Comparison of ENCODE assay signal across 1 cellular context in the genomic region with DNA sequence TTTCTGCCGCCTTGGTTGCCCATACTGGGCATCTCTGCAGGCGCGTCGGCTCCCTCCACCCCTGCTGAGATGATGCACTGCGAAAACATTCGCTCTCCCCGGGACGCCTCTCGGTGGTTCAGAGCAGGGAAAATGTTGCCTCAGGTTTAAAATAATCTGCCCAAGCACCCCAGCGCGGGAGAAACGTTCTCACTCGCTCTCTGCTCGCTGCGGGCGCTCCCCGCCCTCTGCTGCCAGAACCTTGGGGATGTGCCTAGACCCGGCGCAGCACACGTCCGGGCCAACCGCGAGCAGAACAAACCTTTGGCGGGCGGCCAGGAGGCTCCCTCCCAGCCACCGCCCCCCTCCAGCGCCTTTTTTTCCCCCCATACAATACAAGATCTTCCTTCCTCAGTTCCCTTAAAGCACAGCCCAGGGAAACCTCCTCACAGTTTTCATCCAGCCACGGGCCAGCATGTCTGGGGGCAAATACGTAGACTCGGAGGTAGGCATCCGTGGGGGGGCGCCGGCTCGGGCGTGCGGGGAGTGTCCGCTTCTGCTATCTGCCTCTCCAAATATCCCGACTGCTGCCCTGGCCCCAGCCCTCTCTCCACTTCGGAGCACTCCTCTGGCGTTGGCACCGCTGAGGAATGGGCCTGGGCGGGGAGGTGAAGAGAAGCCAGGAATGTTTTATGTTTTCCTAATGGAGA.
TF ChIP-seq lines count a peak whose summit lies in the region.

CAV1 (plus strand) TSS at position 428 of the 689 bp plus-strand sequence; CDS start at position 455, 27 bp downstream.

TF ChIP-seq in K562, 482 proteins besides CTCF, POLR2A, EP300 and RAD21 (continues in another document):
- TF ChIP-seq, protein P1, sequence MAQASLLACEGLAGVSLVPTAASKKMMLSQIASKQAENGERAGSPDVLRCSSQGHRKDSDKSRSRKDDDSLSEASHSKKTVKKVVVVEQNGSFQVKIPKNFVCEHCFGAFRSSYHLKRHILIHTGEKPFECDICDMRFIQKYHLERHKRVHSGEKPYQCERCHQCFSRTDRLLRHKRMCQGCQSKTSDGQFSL (CRISPR knock-in tag; IDR thresholded peaks at IDR 0.05), result peak; percentile 94
- TF ChIP-seq, protein P1 (tag; IDR thresholded peaks at IDR 0.05), result peak in 1 of 2 experiments; percentile 75; a peak in 2 of 4 replicates
- TF ChIP-seq ELF2 (CRISPR knock-in tag; IDR thresholded peaks at IDR 0.05) (no peak), ETV1 (tag; conservative IDR thresholded peaks at IDR 0.05; ENCODE audit: low read depth) (peak; percentile 33; the same call in 1 of the 2 replicates), ZNF277 (CRISPR knock-in tag; IDR thresholded peaks at IDR 0.05; ENCODE audit: borderline replicate concordance) (no peak), PRMT5 (CRISPR knock-in tag; IDR thresholded peaks at IDR 0.05) (no peak), NFATC3 (IDR thresholded peaks at IDR 0.05) (no peak), KAT2B (IDR thresholded peaks at IDR 0.05; ENCODE audit: low read depth, low read length) (no peak), KDM1A (IDR thresholded peaks at IDR 0.05) (peak in 1 of 2 experiments; percentile 2; a peak in 1 of 4 replicates), TCF7L2 (IDR thresholded peaks at IDR 0.05; ENCODE audit: low read depth, low read length) (no peak), ZSCAN29 (IDR thresholded peaks at IDR 0.05) (no peak), CXXC5 (CRISPR knock-in tag; IDR thresholded peaks at IDR 0.05) (peak; percentile 51; the same call in 1 of the 2 replicates), TEAD2 (tag; IDR thresholded peaks at IDR 0.05) (no peak), NR3C1 (CRISPR knock-in tag; IDR thresholded peaks at IDR 0.05) (no peak), ZNF263 (CRISPR knock-in tag; IDR thresholded peaks at IDR 0.05; ENCODE audit: borderline replicate concordance) (no peak), MAZ (CRISPR knock-in tag; conservative IDR thresholded peaks at IDR 0.05 in 1 of 2, IDR thresholded peaks at IDR 0.05 in 1 of 2) (peak in 1 of 2 experiments; percentile 35; a peak in 2 of 4 replicates), NR2C1 (IDR thresholded peaks at IDR 0.05) (no peak), NR2C1 (tag; IDR thresholded peaks at IDR 0.05) (no peak), ZNF133 (CRISPR knock-in tag; IDR thresholded peaks at IDR 0.05) (no peak), FUS (optimal IDR thresholded peaks at IDR 0.05; ENCODE audit: low read depth, low read length) (no peak), SRSF9 (IDR thresholded peaks at IDR 0.05; ENCODE audit: borderline replicate concordance, low read depth, low read length) (no peak), NFE2L1 (tag; IDR thresholded peaks at IDR 0.05; ENCODE audit: borderline replicate concordance, low read depth) (no peak), ZFX (CRISPR knock-in tag; IDR thresholded peaks at IDR 0.05) (peak; percentile 49), TEAD4 (IDR thresholded peaks at IDR 0.05; ENCODE audit: low read length) (no peak), TEAD4 (CRISPR knock-in tag; IDR thresholded peaks at IDR 0.05; ENCODE audit: borderline replicate concordance) (no peak), MITF (IDR thresholded peaks at IDR 0.05) (no peak), HMGXB4 (CRISPR knock-in tag; IDR thresholded peaks at IDR 0.05) (no peak)
- TF ChIP-seq, protein P2, sequence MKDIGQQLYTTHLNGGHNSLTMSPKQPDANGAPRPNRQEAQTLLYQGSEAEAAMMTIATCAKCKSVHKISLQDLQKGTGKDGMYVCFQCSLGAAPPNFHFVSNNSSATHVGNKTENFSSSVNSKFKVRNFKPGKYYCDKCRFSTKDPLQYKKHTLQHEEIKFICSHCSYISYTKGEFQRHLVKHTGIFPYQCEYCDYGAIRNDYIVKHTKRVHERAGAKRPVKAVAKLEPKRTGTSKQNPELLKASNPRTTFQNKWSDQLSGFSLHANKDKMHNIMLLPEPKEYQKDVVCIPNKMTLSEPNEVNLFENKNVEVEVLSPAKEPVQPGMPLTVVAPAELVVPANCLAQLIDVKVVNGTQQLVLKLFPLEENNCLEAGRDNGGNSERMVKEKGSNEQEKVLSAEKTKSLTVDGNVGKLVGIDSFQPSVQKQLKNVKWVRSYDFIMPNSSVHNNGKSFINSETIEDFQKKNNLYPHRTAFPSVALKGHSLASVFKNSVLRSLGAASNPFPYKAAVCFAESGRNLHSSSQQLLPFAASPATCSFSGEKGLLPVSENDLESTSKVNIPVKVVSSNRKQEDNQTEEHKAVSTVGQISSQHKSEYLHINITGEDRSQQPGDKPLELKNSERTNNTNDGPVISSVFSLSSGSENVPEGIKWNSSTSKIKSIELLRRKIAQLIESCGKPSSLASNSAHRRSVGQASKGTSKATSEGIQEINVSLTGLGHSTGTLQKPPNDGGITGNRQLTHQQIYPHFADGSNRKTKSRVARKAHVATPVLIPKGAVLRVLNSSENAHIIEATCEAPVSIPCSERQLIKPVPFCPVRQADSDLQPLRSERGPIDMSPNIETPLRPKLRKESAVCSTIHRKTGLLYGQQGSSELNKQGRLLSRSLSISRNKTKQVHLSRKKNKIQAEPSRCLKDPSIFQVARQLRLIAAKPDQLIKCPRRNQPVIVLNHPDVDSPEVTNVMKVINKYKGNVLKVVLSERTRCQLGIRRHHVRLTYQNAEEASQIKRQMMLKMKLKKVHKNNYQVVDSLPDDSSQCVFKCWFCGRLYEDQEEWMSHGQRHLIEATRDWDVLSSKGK (CRISPR knock-in tag; IDR thresholded peaks at IDR 0.05), result no peak
- TF ChIP-seq, protein P3, sequence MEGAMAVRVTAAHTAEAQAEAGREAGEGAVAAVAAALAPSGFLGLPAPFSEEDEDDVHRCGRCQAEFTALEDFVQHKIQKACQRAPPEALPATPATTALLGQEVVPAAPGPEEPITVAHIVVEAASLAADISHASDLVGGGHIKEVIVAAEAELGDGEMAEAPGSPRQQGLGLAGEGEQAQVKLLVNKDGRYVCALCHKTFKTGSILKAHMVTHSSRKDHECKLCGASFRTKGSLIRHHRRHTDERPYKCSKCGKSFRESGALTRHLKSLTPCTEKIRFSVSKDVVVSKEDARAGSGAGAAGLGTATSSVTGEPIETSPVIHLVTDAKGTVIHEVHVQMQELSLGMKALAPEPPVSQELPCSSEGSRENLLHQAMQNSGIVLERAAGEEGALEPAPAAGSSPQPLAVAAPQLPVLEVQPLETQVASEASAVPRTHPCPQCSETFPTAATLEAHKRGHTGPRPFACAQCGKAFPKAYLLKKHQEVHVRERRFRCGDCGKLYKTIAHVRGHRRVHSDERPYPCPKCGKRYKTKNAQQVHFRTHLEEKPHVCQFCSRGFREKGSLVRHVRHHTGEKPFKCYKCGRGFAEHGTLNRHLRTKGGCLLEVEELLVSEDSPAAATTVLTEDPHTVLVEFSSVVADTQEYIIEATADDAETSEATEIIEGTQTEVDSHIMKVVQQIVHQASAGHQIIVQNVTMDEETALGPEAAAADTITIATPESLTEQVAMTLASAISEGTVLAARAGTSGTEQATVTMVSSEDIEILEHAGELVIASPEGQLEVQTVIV (CRISPR knock-in tag; IDR thresholded peaks at IDR 0.05; ENCODE audit: borderline replicate concordance), result no peak
- TF ChIP-seq, protein P4, sequence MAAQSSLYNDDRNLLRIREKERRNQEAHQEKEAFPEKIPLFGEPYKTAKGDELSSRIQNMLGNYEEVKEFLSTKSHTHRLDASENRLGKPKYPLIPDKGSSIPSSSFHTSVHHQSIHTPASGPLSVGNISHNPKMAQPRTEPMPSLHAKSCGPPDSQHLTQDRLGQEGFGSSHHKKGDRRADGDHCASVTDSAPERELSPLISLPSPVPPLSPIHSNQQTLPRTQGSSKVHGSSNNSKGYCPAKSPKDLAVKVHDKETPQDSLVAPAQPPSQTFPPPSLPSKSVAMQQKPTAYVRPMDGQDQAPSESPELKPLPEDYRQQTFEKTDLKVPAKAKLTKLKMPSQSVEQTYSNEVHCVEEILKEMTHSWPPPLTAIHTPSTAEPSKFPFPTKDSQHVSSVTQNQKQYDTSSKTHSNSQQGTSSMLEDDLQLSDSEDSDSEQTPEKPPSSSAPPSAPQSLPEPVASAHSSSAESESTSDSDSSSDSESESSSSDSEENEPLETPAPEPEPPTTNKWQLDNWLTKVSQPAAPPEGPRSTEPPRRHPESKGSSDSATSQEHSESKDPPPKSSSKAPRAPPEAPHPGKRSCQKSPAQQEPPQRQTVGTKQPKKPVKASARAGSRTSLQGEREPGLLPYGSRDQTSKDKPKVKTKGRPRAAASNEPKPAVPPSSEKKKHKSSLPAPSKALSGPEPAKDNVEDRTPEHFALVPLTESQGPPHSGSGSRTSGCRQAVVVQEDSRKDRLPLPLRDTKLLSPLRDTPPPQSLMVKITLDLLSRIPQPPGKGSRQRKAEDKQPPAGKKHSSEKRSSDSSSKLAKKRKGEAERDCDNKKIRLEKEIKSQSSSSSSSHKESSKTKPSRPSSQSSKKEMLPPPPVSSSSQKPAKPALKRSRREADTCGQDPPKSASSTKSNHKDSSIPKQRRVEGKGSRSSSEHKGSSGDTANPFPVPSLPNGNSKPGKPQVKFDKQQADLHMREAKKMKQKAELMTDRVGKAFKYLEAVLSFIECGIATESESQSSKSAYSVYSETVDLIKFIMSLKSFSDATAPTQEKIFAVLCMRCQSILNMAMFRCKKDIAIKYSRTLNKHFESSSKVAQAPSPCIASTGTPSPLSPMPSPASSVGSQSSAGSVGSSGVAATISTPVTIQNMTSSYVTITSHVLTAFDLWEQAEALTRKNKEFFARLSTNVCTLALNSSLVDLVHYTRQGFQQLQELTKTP (IDR thresholded peaks at IDR 0.05; ENCODE audit: low read depth in 1 of 2, partially characterized antibody in 2 of 2), result peak in 1 of 2 experiments; percentile 20
- TF ChIP-seq, protein P5, sequence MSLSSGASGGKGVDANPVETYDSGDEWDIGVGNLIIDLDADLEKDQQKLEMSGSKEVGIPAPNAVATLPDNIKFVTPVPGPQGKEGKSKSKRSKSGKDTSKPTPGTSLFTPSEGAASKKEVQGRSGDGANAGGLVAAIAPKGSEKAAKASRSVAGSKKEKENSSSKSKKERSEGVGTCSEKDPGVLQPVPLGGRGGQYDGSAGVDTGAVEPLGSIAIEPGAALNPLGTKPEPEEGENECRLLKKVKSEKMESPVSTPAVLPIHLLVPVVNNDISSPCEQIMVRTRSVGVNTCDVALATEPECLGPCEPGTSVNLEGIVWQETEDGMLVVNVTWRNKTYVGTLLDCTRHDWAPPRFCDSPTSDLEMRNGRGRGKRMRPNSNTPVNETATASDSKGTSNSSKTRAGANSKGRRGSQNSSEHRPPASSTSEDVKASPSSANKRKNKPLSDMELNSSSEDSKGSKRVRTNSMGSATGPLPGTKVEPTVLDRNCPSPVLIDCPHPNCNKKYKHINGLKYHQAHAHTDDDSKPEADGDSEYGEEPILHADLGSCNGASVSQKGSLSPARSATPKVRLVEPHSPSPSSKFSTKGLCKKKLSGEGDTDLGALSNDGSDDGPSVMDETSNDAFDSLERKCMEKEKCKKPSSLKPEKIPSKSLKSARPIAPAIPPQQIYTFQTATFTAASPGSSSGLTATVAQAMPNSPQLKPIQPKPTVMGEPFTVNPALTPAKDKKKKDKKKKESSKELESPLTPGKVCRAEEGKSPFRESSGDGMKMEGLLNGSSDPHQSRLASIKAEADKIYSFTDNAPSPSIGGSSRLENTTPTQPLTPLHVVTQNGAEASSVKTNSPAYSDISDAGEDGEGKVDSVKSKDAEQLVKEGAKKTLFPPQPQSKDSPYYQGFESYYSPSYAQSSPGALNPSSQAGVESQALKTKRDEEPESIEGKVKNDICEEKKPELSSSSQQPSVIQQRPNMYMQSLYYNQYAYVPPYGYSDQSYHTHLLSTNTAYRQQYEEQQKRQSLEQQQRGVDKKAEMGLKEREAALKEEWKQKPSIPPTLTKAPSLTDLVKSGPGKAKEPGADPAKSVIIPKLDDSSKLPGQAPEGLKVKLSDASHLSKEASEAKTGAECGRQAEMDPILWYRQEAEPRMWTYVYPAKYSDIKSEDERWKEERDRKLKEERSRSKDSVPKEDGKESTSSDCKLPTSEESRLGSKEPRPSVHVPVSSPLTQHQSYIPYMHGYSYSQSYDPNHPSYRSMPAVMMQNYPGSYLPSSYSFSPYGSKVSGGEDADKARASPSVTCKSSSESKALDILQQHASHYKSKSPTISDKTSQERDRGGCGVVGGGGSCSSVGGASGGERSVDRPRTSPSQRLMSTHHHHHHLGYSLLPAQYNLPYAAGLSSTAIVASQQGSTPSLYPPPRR (CRISPR knock-in tag; IDR thresholded peaks at IDR 0.05; ENCODE audit: borderline replicate concordance), result no peak
- TF ChIP-seq, protein P6, sequence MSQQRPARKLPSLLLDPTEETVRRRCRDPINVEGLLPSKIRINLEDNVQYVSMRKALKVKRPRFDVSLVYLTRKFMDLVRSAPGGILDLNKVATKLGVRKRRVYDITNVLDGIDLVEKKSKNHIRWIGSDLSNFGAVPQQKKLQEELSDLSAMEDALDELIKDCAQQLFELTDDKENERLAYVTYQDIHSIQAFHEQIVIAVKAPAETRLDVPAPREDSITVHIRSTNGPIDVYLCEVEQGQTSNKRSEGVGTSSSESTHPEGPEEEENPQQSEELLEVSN (IDR thresholded peaks at IDR 0.05; ENCODE audit: borderline replicate concordance in 1 of 2, extremely low read depth in 1 of 2, insufficient read depth in 1 of 2, insufficient read length in 1 of 2, low read depth in 1 of 2, low read length in 1 of 2, poor library complexity in 1 of 2, severe bottlenecking in 1 of 2), result peak in 1 of 2 experiments; percentile 65
